24 cellular contexts compared by ENCODE assay signal in the genomic region with DNA sequence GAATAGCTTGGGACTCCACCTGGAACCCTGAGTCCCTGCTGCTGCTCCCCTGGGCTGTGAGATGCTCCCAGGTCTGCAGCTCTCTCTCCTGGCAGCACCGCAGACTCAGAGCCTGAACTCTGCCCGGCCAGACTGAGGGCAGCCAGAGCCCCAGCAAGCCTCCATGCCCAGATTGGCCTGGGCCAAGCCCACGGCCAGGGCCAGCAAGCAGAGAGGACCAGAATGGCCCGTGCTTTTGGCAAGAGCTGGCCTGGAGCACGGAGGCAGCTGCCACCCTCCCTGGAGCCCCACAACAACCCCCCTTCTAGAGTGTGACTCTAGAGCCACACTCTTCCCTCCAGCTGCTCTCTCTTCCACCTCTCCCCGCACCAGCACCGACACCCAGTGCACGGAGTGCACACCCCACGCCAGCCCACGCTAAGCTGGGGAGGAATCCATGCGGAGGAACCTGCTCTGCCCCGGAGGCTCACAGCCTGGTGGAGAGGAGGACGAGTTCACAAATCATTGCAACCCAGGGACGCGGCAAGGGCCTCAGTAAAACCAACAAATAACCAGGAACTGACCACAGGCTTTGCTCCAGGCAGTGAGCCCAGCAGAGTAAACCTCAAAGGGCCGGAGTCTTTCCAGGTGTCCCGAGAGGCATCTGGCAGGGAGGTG.
A peak's percentile ranks its signal among the peaks of the same experiment; 100 is the strongest.
DNase-seq lines count a peak whose midpoint lies in the region; ATAC-seq, FAIRE-seq and TF ChIP-seq lines count a peak whose summit lies in the region.
"Had no signal": no experiment of that assay in that cellular context is flagged by ENCODE, and none has a peak within 500 bp of the region (broad histone marks: within the 10 kb centered on the region; RNA-seq: fewer than 3 reads in every experiment).

No MANE protein-coding gene starts in this region.

- TF ChIP-seq CTCF in BE2C (IDR thresholded peaks at IDR 0.05; ENCODE audit: low read depth, low read length) (no peak), omental fat pad (IDR thresholded peaks at IDR 0.05) (no peak)

- FAIRE-seq in H54 (lab: Jason Lieb, UNC): no peak
- FAIRE-seq: G401.6 had no signal

- DNase-seq in BE2C (peak; percentile 3), HK-2 (ENCODE audit: unreplicated experiment) (peak; percentile 18), cardiac septum (ENCODE audit: low spot score) (peak; percentile 73), omental fat pad (ENCODE audit: low spot score) (peak; percentile 3), 8988T (no peak), H54 (ENCODE audit: insufficient read length, low spot score) (no peak), SKM-1 (lab: John Stamatoyannopoulos, UW; ENCODE audit: unreplicated experiment) (no peak)
- DNase-seq: activated CD4-positive, alpha-beta T cell treated with anti-CD3 and anti-CD28 coated beads for 4 hours; CD4-positive, alpha-beta memory T cell; DMS 273 treated with DMSO at 0.1 percent for 48 hours; effector CD4-positive, alpha-beta T cell; foreskin keratinocyte; HFFc6; hypothalamus; NCI-H1092 treated with DMSO at 0.1 percent for 48 hours; NCI-H2081 treated with DMSO at 0.1 percent for 48 hours; PC-9; stimulated activated CD4-positive, alpha-beta T cell treated with anti-CD3 and anti-CD28 coated beads, Interleukin-15, amount 100 ng/mL, for 24 hours; stimulated activated CD8-positive, alpha-beta memory T cell treated with anti-CD3 and anti-CD28 coated beads, Interleukin-4, amount 100 ng/mL, for 48 hours had no signal

- no peaks in the 10 kb centered on the region for H3K9me3 ChIP-seq in BE2C
- H3K9me3 ChIP-seq: SJSA1, vagina had no signal

- no peaks in the 10 kb centered on the region for H3K36me3 ChIP-seq in BE2C
- H3K36me3 ChIP-seq: SJSA1, vagina had no signal

- TF ChIP-seq POLR2A in H54 (IDR thresholded peaks at IDR 0.05; ENCODE audit: low read depth, low read length): no peak

- H3K27me3 ChIP-seq in BE2C: no peaks in the 10 kb centered on the region
- H3K27me3 ChIP-seq: foreskin keratinocyte, SJSA1, vagina had no signal

- H3K4me3 ChIP-seq in BE2C (ENCODE audit: low read depth, low read length): no peak overlapping the region
- H3K4me3 ChIP-seq: PC-9, SJSA1, vagina had no signal

- intact Hi-C loops in cardiac septum (cut with DNase I): no loop called here

- ATAC-seq in omental fat pad (ENCODE audit: low FRiP score): no peak
- ATAC-seq in HG02938 (IDR thresholded peaks at IDR 0.05; ENCODE audit: unreplicated experiment): no peak
- ATAC-seq: foreskin keratinocyte, right cardiac atrium had no signal

- no peaks in the 10 kb centered on the region for H3K4me1 ChIP-seq in BE2C
- H3K4me1 ChIP-seq: foreskin keratinocyte, SJSA1, vagina had no signal

Comparison
In these comparisons a context has a peak if more than half of its experiments do, and no peak if none do; other contexts are left out.
1. DNase-seq: peak in BE2C (single experiment), HK-2 (single experiment), cardiac septum (single experiment) and omental fat pad (single experiment); none in 8988T (single experiment), H54 (single experiment) and SKM-1 (single experiment).